ENCODE assay signal across 1 cellular context in the genomic region with DNA sequence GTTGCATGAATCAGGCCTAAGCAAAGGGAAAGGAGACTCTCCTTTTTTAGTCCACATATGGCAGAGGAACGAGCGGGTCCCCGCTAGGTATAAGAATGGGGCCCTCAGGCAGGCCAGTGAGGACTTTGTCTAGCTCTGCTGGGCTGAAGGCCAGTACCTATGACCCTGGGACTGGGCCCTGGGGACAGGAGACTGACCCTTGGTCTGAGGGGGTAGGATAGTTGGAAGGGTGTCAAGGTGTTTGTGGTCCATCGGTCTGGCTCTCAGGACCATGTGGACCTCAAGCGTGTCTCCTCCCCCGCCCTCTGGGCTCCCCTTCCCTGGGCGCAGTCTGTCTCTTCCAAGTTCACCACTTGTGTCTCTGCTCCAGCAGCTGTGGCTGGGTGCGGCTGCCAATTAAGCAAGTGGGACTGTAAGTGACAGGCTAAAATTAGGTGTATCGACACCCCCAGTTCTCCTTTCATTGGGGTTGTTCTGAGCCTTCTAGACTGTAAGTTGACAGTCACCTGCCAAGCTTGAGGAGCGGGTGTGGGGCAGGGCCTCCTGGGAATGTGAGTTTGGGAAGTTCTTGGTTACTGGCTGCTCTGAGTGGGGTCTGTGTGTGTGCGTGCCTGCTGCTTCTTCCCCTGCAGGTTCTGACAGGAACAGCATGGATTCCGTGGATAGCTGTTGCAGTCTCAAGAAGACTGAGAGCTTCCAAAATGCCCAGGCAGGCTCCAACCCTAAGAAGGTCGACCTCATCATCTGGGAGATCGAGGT.
TF ChIP-seq lines count a peak whose summit lies in the region.

No MANE protein-coding gene starts in this region.

TF ChIP-seq in WTC11, 78 proteins besides CTCF, POLR2A, EP300 and RAD21 (continued from another document):
- TF ChIP-seq, protein P1, sequence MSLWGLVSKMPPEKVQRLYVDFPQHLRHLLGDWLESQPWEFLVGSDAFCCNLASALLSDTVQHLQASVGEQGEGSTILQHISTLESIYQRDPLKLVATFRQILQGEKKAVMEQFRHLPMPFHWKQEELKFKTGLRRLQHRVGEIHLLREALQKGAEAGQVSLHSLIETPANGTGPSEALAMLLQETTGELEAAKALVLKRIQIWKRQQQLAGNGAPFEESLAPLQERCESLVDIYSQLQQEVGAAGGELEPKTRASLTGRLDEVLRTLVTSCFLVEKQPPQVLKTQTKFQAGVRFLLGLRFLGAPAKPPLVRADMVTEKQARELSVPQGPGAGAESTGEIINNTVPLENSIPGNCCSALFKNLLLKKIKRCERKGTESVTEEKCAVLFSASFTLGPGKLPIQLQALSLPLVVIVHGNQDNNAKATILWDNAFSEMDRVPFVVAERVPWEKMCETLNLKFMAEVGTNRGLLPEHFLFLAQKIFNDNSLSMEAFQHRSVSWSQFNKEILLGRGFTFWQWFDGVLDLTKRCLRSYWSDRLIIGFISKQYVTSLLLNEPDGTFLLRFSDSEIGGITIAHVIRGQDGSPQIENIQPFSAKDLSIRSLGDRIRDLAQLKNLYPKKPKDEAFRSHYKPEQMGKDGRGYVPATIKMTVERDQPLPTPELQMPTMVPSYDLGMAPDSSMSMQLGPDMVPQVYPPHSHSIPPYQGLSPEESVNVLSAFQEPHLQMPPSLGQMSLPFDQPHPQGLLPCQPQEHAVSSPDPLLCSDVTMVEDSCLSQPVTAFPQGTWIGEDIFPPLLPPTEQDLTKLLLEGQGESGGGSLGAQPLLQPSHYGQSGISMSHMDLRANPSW (CRISPR knock-in tag; conservative IDR thresholded peaks at IDR 0.05; ENCODE audit: low read depth) = no peak
- no peak for TF ChIP-seq ZNF219 (CRISPR knock-in tag; IDR thresholded peaks at IDR 0.05; ENCODE audit: borderline replicate concordance)
- TF ChIP-seq FOXP1 (CRISPR knock-in tag; IDR thresholded peaks at IDR 0.05; ENCODE audit: borderline replicate concordance) = no peak
- no peak for TF ChIP-seq KAT7 (CRISPR knock-in tag; IDR thresholded peaks at IDR 0.05; ENCODE audit: borderline replicate concordance)
- TF ChIP-seq CREM (CRISPR knock-in tag; IDR thresholded peaks at IDR 0.05) = no peak
- TF ChIP-seq, protein P2, sequence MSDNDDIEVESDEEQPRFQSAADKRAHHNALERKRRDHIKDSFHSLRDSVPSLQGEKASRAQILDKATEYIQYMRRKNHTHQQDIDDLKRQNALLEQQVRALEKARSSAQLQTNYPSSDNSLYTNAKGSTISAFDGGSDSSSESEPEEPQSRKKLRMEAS (CRISPR knock-in tag; IDR thresholded peaks at IDR 0.05) = no peak
- no peak for TF ChIP-seq JUN (CRISPR knock-in tag; IDR thresholded peaks at IDR 0.05)
- TF ChIP-seq NR1H2 (CRISPR knock-in tag; IDR thresholded peaks at IDR 0.05) = no peak
- TF ChIP-seq, protein P3, sequence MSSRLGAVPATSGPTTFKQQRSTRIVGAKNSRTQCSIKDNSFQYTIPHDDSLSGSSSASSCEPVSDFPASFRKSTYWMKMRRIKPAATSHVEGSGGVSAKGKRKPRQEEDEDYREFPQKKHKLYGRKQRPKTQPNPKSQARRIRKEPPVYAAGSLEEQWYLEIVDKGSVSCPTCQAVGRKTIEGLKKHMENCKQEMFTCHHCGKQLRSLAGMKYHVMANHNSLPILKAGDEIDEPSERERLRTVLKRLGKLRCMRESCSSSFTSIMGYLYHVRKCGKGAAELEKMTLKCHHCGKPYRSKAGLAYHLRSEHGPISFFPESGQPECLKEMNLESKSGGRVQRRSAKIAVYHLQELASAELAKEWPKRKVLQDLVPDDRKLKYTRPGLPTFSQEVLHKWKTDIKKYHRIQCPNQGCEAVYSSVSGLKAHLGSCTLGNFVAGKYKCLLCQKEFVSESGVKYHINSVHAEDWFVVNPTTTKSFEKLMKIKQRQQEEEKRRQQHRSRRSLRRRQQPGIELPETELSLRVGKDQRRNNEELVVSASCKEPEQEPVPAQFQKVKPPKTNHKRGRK (CRISPR knock-in tag; IDR thresholded peaks at IDR 0.05; ENCODE audit: borderline replicate concordance) = no peak
- no peak for TF ChIP-seq GABPB1 (CRISPR knock-in tag; IDR thresholded peaks at IDR 0.05)
- no peak for TF ChIP-seq RORB (CRISPR knock-in tag; IDR thresholded peaks at IDR 0.05)
- TF ChIP-seq TEAD1 (CRISPR knock-in tag; IDR thresholded peaks at IDR 0.05) = no peak
- TF ChIP-seq, protein P4, sequence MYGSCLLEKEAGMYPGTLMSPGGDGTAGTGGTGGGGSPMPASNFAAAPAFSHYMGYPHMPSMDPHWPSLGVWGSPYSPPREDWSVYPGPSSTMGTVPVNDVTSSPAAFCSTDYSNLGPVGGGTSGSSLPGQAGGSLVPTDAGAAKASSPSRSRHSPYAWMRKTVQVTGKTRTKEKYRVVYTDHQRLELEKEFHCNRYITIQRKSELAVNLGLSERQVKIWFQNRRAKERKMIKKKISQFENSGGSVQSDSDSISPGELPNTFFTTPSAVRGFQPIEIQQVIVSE (CRISPR knock-in tag; IDR thresholded peaks at IDR 0.05; ENCODE audit: borderline replicate concordance) = no peak
